Comparison of ENCODE assay signal across 12 cellular contexts in genomic region chr14:73426877-73427276, GRCh38. TPM values are rescaled to one million over a fixed set of nuclear protein-coding genes. Genes with fewer than 3 reads are reported as not detected.
DNase-seq lines count a peak whose midpoint lies in the region; ATAC-seq, FAIRE-seq and TF ChIP-seq lines count a peak whose summit lies in the region.
"Had no signal": no experiment of that assay in that cellular context is flagged by ENCODE, and none has a peak within 500 bp of the region (broad histone marks: within the 10 kb centered on the region; RNA-seq: fewer than 3 reads in every experiment).

No MANE protein-coding gene starts in this region.

- DNase-seq in A549 (ENCODE audit: low read depth in 1 of 2, low spot score in 1 of 2) (no peak), MG63 (peak; percentile 31), endothelial cell of umbilical vein (ENCODE audit: low read depth, low spot score) (peak; percentile 90), mesothelial cell of epicardium (ENCODE audit: low spot score in 2 of 2, unreplicated experiment in 2 of 2) (no peak), DMS153 treated with DMSO at 0.1 percent for 48 hours (lab: John Stamatoyannopoulos, UW; ENCODE audit: unreplicated experiment) (no peak)
- DNase-seq: activated CD4-positive, alpha-beta memory T cell treated with anti-CD3 and anti-CD28 coated beads, Interleukin-2, amount 10 ng/mL, durations not matched to agents 7 days and 5 days; activated naive CD8-positive, alpha-beta T cell treated with anti-CD3 and anti-CD28 coated beads, Interleukin-2, amount 10 ng/mL, durations not matched to agents 7 days and 5 days; NCI-H2081 had no signal

- peaks cover 8% of the 10 kb centered on the region for H3K36me3 Mint-ChIP-seq in mesothelial cell of epicardium

- TF ChIP-seq CTCF in A549 (IDR thresholded peaks at IDR 0.05) (no peak), endothelial cell of umbilical vein (IDR thresholded peaks at IDR 0.05; ENCODE audit: extremely low read depth in 1 of 2, insufficient read depth in 1 of 2, low read depth in 1 of 2, low read length in 2 of 2) (no peak), mesothelial cell of epicardium (IDR thresholded peaks at IDR 0.05; ENCODE audit: unreplicated experiment) (no peak)

- peak overlapping the region in 1 of 2 experiments; percentile 35; a peak in 3 of 6 replicates for H3K27ac ChIP-seq in A549
- H3K27ac ChIP-seq in endothelial cell of umbilical vein (ENCODE audit: insufficient read depth, low read depth, low read length): peak overlapping the region; percentile 81

- H3K27me3 Mint-ChIP-seq in mesothelial cell of epicardium (ENCODE audit: low read depth): no peaks in the 10 kb centered on the region
- H3K27me3 Mint-ChIP-seq: activated CD4-positive, alpha-beta memory T cell treated with anti-CD3 and anti-CD28 coated beads, Interleukin-2, amount 10 ng/mL, durations not matched to agents 7 days and 5 days; activated naive CD8-positive, alpha-beta T cell treated with anti-CD3 and anti-CD28 coated beads, Interleukin-2, amount 10 ng/mL, durations not matched to agents 7 days and 5 days had no signal

- no TSS peak for BruUV-seq in endothelial cell of umbilical vein (replicated peaks; lab: Mats Ljungman, UMichigan)

- no peak for TF ChIP-seq EP300 in A549 (IDR thresholded peaks at IDR 0.05)

- peak overlapping the region; percentile 65 for H3K27ac Mint-ChIP-seq in mesothelial cell of epicardium
- H3K27ac Mint-ChIP-seq: activated CD4-positive, alpha-beta memory T cell treated with anti-CD3 and anti-CD28 coated beads, Interleukin-2, amount 10 ng/mL, durations not matched to agents 7 days and 5 days; activated naive CD8-positive, alpha-beta T cell treated with anti-CD3 and anti-CD28 coated beads, Interleukin-2, amount 10 ng/mL, durations not matched to agents 7 days and 5 days had no signal

- H3K9me3 Mint-ChIP-seq in mesothelial cell of epicardium: no peaks in the 10 kb centered on the region
- H3K9me3 Mint-ChIP-seq: activated CD4-positive, alpha-beta memory T cell treated with anti-CD3 and anti-CD28 coated beads, Interleukin-2, amount 10 ng/mL, durations not matched to agents 7 days and 5 days; activated naive CD8-positive, alpha-beta T cell treated with anti-CD3 and anti-CD28 coated beads, Interleukin-2, amount 10 ng/mL, durations not matched to agents 7 days and 5 days had no signal

- intact Hi-C loops in endothelial cell of umbilical vein (cut with micrococcal nuclease): no loop called here

- CTCF ChIA-PET in A549 (lab: Yijun Ruan, JAX) (interaction anchor here (0.6 to 1.8 kb wide), 2 partner anchors 45 to 93 kb away, joined by 3 to 6 read pairs; no protein-coding TSS in a partner anchor), endothelial cell of umbilical vein (lab: Charles Lee) (interaction anchor here (0.7 to 2.1 kb wide), 3 partner anchors 14 to 131 kb away, joined by 3 to 7 read pairs (median 4); no protein-coding TSS in a partner anchor)

- TF ChIP-seq POLR2A in A549 (IDR thresholded peaks at IDR 0.05; ENCODE audit: low read length): no peak
- TF ChIP-seq POLR2A in endothelial cell of umbilical vein (IDR thresholded peaks at IDR 0.05; ENCODE audit: low read depth, low read length): no peak

- POLR2A ChIA-PET in A549 (lab: Yijun Ruan, JAX) (no interaction called here), endothelial cell of umbilical vein (lab: Charles Lee) (interaction anchor here (1.5 kb wide), 1 partner anchor 32 kb away, joined by 5 read pairs; the partner anchor contains the start of gene NUMB)

- TF ChIP-seq RAD21 in A549 (conservative IDR thresholded peaks at IDR 0.05 in 1 of 2, IDR thresholded peaks at IDR 0.05 in 1 of 2): no peak

- H3K9me3 ChIP-seq in A549 (no peaks in the 10 kb centered on the region), MG63 (no peaks in the 10 kb centered on the region), endothelial cell of umbilical vein (replicated peaks; ENCODE audit: control insufficient read depth, insufficient read depth, low read length) (no peaks in the 10 kb centered on the region)

- H4K20me1 ChIP-seq in endothelial cell of umbilical vein (replicated peaks; ENCODE audit: control insufficient read depth, extremely low read depth, insufficient read depth, low read length): no peaks in the 10 kb centered on the region

- dilution Hi-C loops in endothelial cell of umbilical vein (cut with MboI; ENCODE audit: extremely low pct_ligation_motif_present, low sequenced_read_pairs): no loop called here

- no peak overlapping the region for H3K4me3 Mint-ChIP-seq in mesothelial cell of epicardium
- H3K4me3 Mint-ChIP-seq: activated CD4-positive, alpha-beta memory T cell treated with anti-CD3 and anti-CD28 coated beads, Interleukin-2, amount 10 ng/mL, durations not matched to agents 7 days and 5 days; activated naive CD8-positive, alpha-beta T cell treated with anti-CD3 and anti-CD28 coated beads, Interleukin-2, amount 10 ng/mL, durations not matched to agents 7 days and 5 days had no signal

- H2AFZ ChIP-seq in endothelial cell of umbilical vein (ENCODE audit: low read depth, low read length): no peak overlapping the region

- H3K4me2 ChIP-seq in A549 (peak overlapping the region; percentile 66; the same call in 1 of the 3 replicates), endothelial cell of umbilical vein (ENCODE audit: insufficient read depth, low read length) (peak overlapping the region; percentile 81)

- ATAC-seq in A549 (no peak), GM21825 (IDR thresholded peaks at IDR 0.05; ENCODE audit: unreplicated experiment) (no peak), HG03571 (IDR thresholded peaks at IDR 0.05; ENCODE audit: unreplicated experiment) (no peak), HG02884 (IDR thresholded peaks at IDR 0.05; ENCODE audit: unreplicated experiment) (no peak)

- FAIRE-seq in A549 (lab: Jason Lieb, UNC) (no peak), endothelial cell of umbilical vein (lab: Jason Lieb, UNC) (peak; percentile 76)
- FAIRE-seq: frontal cortex had no signal

- H3K4me1 ChIP-seq in A549: peaks cover 67% of the 10 kb centered on the region
- peaks cover 50% of the 10 kb centered on the region for H3K4me1 ChIP-seq in endothelial cell of umbilical vein (ENCODE audit: control insufficient read depth, extremely low read depth, insufficient read depth, low read length)

- H3K36me3 ChIP-seq in MG63: no peaks in the 10 kb centered on the region
- no peaks in the 10 kb centered on the region for H3K36me3 ChIP-seq in endothelial cell of umbilical vein (ENCODE audit: control insufficient read depth in 2 of 2, extremely low read depth in 1 of 2, insufficient read depth in 2 of 2, low read length in 2 of 2)

- H3K4me1 Mint-ChIP-seq in mesothelial cell of epicardium: peaks cover 14% of the 10 kb centered on the region

- peak overlapping the region; percentile 43 for H3K9ac ChIP-seq in endothelial cell of umbilical vein (replicated peaks; ENCODE audit: extremely low read depth, insufficient read depth, low read length)

- H3K27me3 ChIP-seq in MG63: no peaks in the 10 kb centered on the region
- no peaks in the 10 kb centered on the region for H3K27me3 ChIP-seq in endothelial cell of umbilical vein (ENCODE audit: control insufficient read depth in 2 of 2, insufficient read depth in 2 of 2, low read length in 2 of 2)

- no peaks in the 10 kb centered on the region for H3K9me1 ChIP-seq in endothelial cell of umbilical vein (replicated peaks; ENCODE audit: control insufficient read depth, extremely low read depth, insufficient read depth, low read length)

- 87% methylated on average over 5 of the region's 5 CpGs for WGBS in A549 (ENCODE audit: missing lambda C conversion rate)

- H3K4me3 ChIP-seq in A549: no peak overlapping the region
- no peak overlapping the region for H3K4me3 ChIP-seq in MG63
- no peak overlapping the region for H3K4me3 ChIP-seq in endothelial cell of umbilical vein (replicated peaks in 1 of 3; ENCODE audit: insufficient read depth in 1 of 3, low read depth in 1 of 3, low read length in 3 of 3)

- H3K79me2 ChIP-seq in endothelial cell of umbilical vein (ENCODE audit: control insufficient read depth, insufficient read depth, low read length): peaks cover 91% of the 10 kb centered on the region

TF ChIP-seq in A549, 52 proteins besides CTCF, POLR2A, EP300 and RAD21 (continues in another document):
- no peak for TF ChIP-seq MAZ (IDR thresholded peaks at IDR 0.05; ENCODE audit: borderline replicate concordance, low read depth, low read length)

TF ChIP-seq in endothelial cell of umbilical vein, 7 proteins besides CTCF, POLR2A, EP300 and RAD21:
- TF ChIP-seq FOS (IDR thresholded peaks at IDR 0.05; ENCODE audit: borderline replicate concordance, insufficient read depth, low read length): peak; percentile 33
- TF ChIP-seq MYC (IDR thresholded peaks at IDR 0.05; ENCODE audit: low read depth, low read length): no peak

RNA-seq across cellular contexts. Expression of gene NUMB, which starts 31.5 kb away (rescaled TPM):
- polyA plus RNA-seq in A549 (2011; rRNA removed) (134 and 151 TPM in 2 replicates), A549 (2017; fragmentation: RNase III; extraction: RNeasy Plus Mini Kit Qiagen cat#74134 plus additional on column Dnase treatment) (34.6 to 41.2 TPM (median 40.8 TPM) in 3 replicates), endothelial cell of umbilical vein (164 and 210 TPM in 2 replicates)
- 53.2 and 62.9 TPM in 2 replicates for polyA plus RNA-seq in A549 (2012; cell fraction: cytosol; rRNA removed)
- polyA plus RNA-seq in A549 (2012; cell fraction: nucleus; rRNA removed): 91.2 and 105 TPM in 2 replicates
- polyA minus RNA-seq in A549 (2011; rRNA and poly(A)+ RNA removed): 164 and 177 TPM in 2 replicates
- total RNA-seq in MG63 (2014; rRNA removed; shearing (Covaris generic); ENCODE audit: low replicate concordance): 12.2 and 21.5 TPM in 2 replicates
- total RNA-seq in endothelial cell of umbilical vein (116 and 128 TPM in 2 replicates), mesothelial cell of epicardium (85.8 to 89.8 TPM (median 88.0 TPM) in 3 replicates)
- 121 and 133 TPM in 2 replicates for polyA plus RNA-seq in endothelial cell of umbilical vein (2011; cell fraction: cytosol; rRNA removed)
- polyA plus RNA-seq in endothelial cell of umbilical vein (2011; cell fraction: nucleus; rRNA removed): 224 and 247 TPM in 2 replicates
- 87.1 and 111 TPM in 2 replicates for polyA plus RNA-seq in endothelial cell of umbilical vein (2012)
- 389 and 406 TPM in 2 replicates for polyA minus RNA-seq in endothelial cell of umbilical vein
- 30.2 TPM for polyA minus RNA-seq in endothelial cell of umbilical vein (2011; cell fraction: cytosol; rRNA and poly(A)+ RNA removed)
- 207 and 280 TPM in 2 replicates for polyA minus RNA-seq in endothelial cell of umbilical vein (2011; cell fraction: nucleus; rRNA and poly(A)+ RNA removed)

Comparison
In these comparisons a context has a peak if more than half of its experiments do, and no peak if none do; other contexts are left out.
1. DNase-seq: peak in MG63 (single experiment) and endothelial cell of umbilical vein (single experiment); none in A549 (0 of 2), mesothelial cell of epicardium (0 of 2) and DMS153 treated with DMSO at 0.1 percent for 48 hours (single experiment).